Comparison of ENCODE assay signal across 8 cellular contexts in genomic region chr1:110196917-110197782, GRCh38. TPM values are rescaled to one million over a fixed set of nuclear protein-coding genes. Genes with fewer than 3 reads are reported as not detected.
DNase-seq lines count a peak whose midpoint lies in the region; ATAC-seq and TF ChIP-seq lines count a peak whose summit lies in the region.

No MANE protein-coding gene starts in this region.

- ATAC-seq in HG03066 (IDR thresholded peaks at IDR 0.05; ENCODE audit: low read depth, unreplicated experiment) (peak; percentile 63), HG03097 (IDR thresholded peaks at IDR 0.05; ENCODE audit: low FRiP score, unreplicated experiment) (no peak)
- ATAC-seq in natural killer cell treated with Interleukin-12 subunit alpha and Interleukin-12 subunit beta and Interleukin-15 and Interleukin-18, amount 100 ng/mL, for 72 hours, result peak; percentile 63 to 71

- CTCF ChIA-PET in activated CD4-positive, alpha-beta T cell treated with anti-CD3 and anti-CD28 coated beads, Interleukin-2, amount 10 ng/mL, durations not matched to agents 7 days and 5 days (lab: Charles Lee), result interaction anchor here (0.6 to 3.4 kb wide), 24 partner anchors 8 to 305 kb away, joined by 3 to 20 read pairs (median 4); partner anchors contain the start of gene RBM15

- no peaks in the 10 kb centered on the region for H3K4me1 Mint-ChIP-seq in activated CD4-positive, alpha-beta T cell treated with anti-CD3 and anti-CD28 coated beads, Interleukin-2, amount 10 ng/mL, durations not matched to agents 7 days and 5 days
- H3K4me1 Mint-ChIP-seq in endothelial cell (ENCODE audit: unreplicated experiment), result peaks cover 3% of the 10 kb centered on the region
- peaks cover 0 to 5% of the 10 kb centered on the region in 2 donors for H3K4me1 Mint-ChIP-seq in natural killer cell treated with Interleukin-12 subunit alpha and Interleukin-12 subunit beta and Interleukin-15 and Interleukin-18, amount 100 ng/mL, for 72 hours (ENCODE audit: low read depth in 2 of 2)

- H3K36me3 Mint-ChIP-seq in activated CD4-positive, alpha-beta T cell treated with anti-CD3 and anti-CD28 coated beads, Interleukin-2, amount 10 ng/mL, durations not matched to agents 7 days and 5 days (ENCODE audit: low read depth), result no peaks in the 10 kb centered on the region
- H3K36me3 Mint-ChIP-seq in endothelial cell (ENCODE audit: low read depth, unreplicated experiment), result peaks cover 34% of the 10 kb centered on the region
- H3K36me3 Mint-ChIP-seq in natural killer cell treated with Interleukin-12 subunit alpha and Interleukin-12 subunit beta and Interleukin-15 and Interleukin-18, amount 100 ng/mL, for 72 hours, result no peaks in the 10 kb centered on the region

- POLR2A ChIA-PET in activated CD4-positive, alpha-beta T cell treated with anti-CD3 and anti-CD28 coated beads, Interleukin-2, amount 10 ng/mL, durations not matched to agents 7 days and 5 days (lab: Charles Lee), result no interaction called here

- DNase-seq in DMS 273 (lab: John Stamatoyannopoulos, UW; ENCODE audit: unreplicated experiment) (peak; percentile 76), DMS 273 treated with DMSO at 0.1 percent for 48 hours (lab: John Stamatoyannopoulos, UW) (no peak), NCI-H510A treated with DMSO at 0.1 percent for 48 hours (lab: John Stamatoyannopoulos, UW) (peak; percentile 88), endothelial cell (ENCODE audit: low spot score) (peak; percentile 61)
- peak; percentile 75 for DNase-seq in activated CD4-positive, alpha-beta T cell treated with anti-CD3 and anti-CD28 coated beads, Interleukin-2, amount 10 ng/mL, durations not matched to agents 7 days and 5 days
- peak; percentile 74 for DNase-seq in natural killer cell treated with Interleukin-12 subunit alpha and Interleukin-12 subunit beta and Interleukin-15 and Interleukin-18, amount 100 ng/mL, for 72 hours (ENCODE audit: low spot score)

- H3K4me3 Mint-ChIP-seq in activated CD4-positive, alpha-beta T cell treated with anti-CD3 and anti-CD28 coated beads, Interleukin-2, amount 10 ng/mL, durations not matched to agents 7 days and 5 days, result no peak overlapping the region
- H3K4me3 Mint-ChIP-seq in endothelial cell (ENCODE audit: unreplicated experiment), result no peak overlapping the region
- H3K4me3 Mint-ChIP-seq in natural killer cell treated with Interleukin-12 subunit alpha and Interleukin-12 subunit beta and Interleukin-15 and Interleukin-18, amount 100 ng/mL, for 72 hours, result no peak overlapping the region

- H3K9me3 Mint-ChIP-seq in activated CD4-positive, alpha-beta T cell treated with anti-CD3 and anti-CD28 coated beads, Interleukin-2, amount 10 ng/mL, durations not matched to agents 7 days and 5 days, result no peaks in the 10 kb centered on the region
- H3K9me3 Mint-ChIP-seq in endothelial cell (ENCODE audit: unreplicated experiment), result no peaks in the 10 kb centered on the region
- no peaks in the 10 kb centered on the region for H3K9me3 Mint-ChIP-seq in natural killer cell treated with Interleukin-12 subunit alpha and Interleukin-12 subunit beta and Interleukin-15 and Interleukin-18, amount 100 ng/mL, for 72 hours

- no peaks in the 10 kb centered on the region for H3K27me3 Mint-ChIP-seq in activated CD4-positive, alpha-beta T cell treated with anti-CD3 and anti-CD28 coated beads, Interleukin-2, amount 10 ng/mL, durations not matched to agents 7 days and 5 days
- H3K27me3 Mint-ChIP-seq in endothelial cell (ENCODE audit: unreplicated experiment), result peaks cover 14% of the 10 kb centered on the region
- H3K27me3 Mint-ChIP-seq in natural killer cell treated with Interleukin-12 subunit alpha and Interleukin-12 subunit beta and Interleukin-15 and Interleukin-18, amount 100 ng/mL, for 72 hours, result no peaks in the 10 kb centered on the region

- H3K27ac Mint-ChIP-seq in activated CD4-positive, alpha-beta T cell treated with anti-CD3 and anti-CD28 coated beads, Interleukin-2, amount 10 ng/mL, durations not matched to agents 7 days and 5 days, result no peak overlapping the region
- H3K27ac Mint-ChIP-seq in endothelial cell (ENCODE audit: unreplicated experiment), result no peak overlapping the region
- H3K27ac Mint-ChIP-seq in natural killer cell treated with Interleukin-12 subunit alpha and Interleukin-12 subunit beta and Interleukin-15 and Interleukin-18, amount 100 ng/mL, for 72 hours, result no peak overlapping the region

- TF ChIP-seq CTCF in endothelial cell (IDR thresholded peaks at IDR 0.05; ENCODE audit: unreplicated experiment), result peak; percentile 95

RNA-seq across cellular contexts. Expression of gene KCNC4, which starts 13.0 kb away (rescaled TPM):
- 1 to 10 TPM; 7.1 to 8.2 TPM for total RNA-seq in activated CD4-positive, alpha-beta T cell treated with anti-CD3 and anti-CD28 coated beads, Interleukin-2, amount 10 ng/mL, durations not matched to agents 7 days and 5 days
- total RNA-seq in endothelial cell (ENCODE audit: unreplicated experiment), result 37.4 TPM
- 1 to 10 TPM in 1 of 2 donors, under 1 TPM in 1; 0.88 to 2.1 TPM for total RNA-seq in natural killer cell treated with Interleukin-12 subunit alpha and Interleukin-12 subunit beta and Interleukin-15 and Interleukin-18, amount 100 ng/mL, for 72 hours

RNA-seq across cellular contexts. Expression of gene SLC6A17, which starts 46.9 kb away (rescaled TPM):
- total RNA-seq in activated CD4-positive, alpha-beta T cell treated with anti-CD3 and anti-CD28 coated beads, Interleukin-2, amount 10 ng/mL, durations not matched to agents 7 days and 5 days, result not detected
- total RNA-seq in endothelial cell (ENCODE audit: unreplicated experiment), result 46.1 TPM
- total RNA-seq in natural killer cell treated with Interleukin-12 subunit alpha and Interleukin-12 subunit beta and Interleukin-15 and Interleukin-18, amount 100 ng/mL, for 72 hours, result not detected

Comparison
In these comparisons a context has a peak if more than half of its experiments do, and no peak if none do; other contexts are left out.
1. RNA of gene SLC6A17, which starts 46.9 kb away (total RNA-seq): 46.1 TPM in endothelial cell (single experiment); not detected in activated CD4-positive, alpha-beta T cell treated with anti-CD3 and anti-CD28 coated beads, Interleukin-2, amount 10 ng/mL, durations not matched to agents 7 days and 5 days and not detected in natural killer cell treated with Interleukin-12 subunit alpha and Interleukin-12 subunit beta and Interleukin-15 and Interleukin-18, amount 100 ng/mL, for 72 hours; every median in the first group is over 10 times any median in the second.